8 cellular contexts compared by ENCODE assay signal in the genomic region with DNA sequence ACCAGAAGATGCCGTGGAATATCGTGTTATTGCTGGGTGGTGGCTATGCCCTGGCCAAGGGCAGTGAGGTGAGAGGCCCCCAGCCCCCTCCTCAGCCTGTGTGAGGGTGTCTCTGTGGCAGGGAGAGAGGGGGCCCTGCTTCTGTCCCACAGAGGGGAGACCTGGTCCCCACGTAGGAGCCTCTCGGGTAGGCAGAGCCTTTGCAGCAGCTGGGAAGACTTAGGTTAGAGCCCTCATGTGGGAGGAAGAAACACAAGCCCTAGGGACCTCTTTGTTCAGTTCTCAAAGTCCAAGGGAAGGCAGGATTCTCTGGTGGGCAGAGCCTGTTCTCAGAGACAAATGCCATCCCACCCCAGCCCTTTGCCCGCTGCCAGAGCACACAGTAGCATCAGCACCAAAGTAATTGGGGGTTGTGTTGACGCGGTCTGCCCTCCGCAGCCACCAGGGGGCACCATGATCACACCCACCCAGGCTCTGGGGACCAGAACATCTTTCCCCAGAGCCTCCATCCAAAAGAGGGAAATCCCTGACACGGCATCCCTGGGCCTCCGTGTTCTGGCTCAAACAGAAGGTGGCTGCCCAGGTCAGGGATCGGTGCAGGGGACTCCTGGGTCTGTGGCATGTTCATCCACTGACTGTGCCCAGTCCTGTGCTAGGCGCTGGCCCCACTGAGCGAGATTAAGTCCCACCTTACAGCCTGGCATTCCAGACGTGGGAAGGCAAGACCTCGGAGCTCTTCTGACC. TPM values are rescaled to one million over a fixed set of nuclear protein-coding genes. Genes with fewer than 3 reads are reported as not detected.
DNase-seq lines count a peak whose midpoint lies in the region; ATAC-seq, FAIRE-seq and TF ChIP-seq lines count a peak whose summit lies in the region.

No MANE protein-coding gene starts in this region.

- H3K36me3 ChIP-seq in CD4-positive, alpha-beta memory T cell (ENCODE audit: insufficient read depth, low read length) = no peaks in the 10 kb centered on the region
- no peaks in the 10 kb centered on the region for H3K36me3 ChIP-seq in left lung

- no peaks in the 10 kb centered on the region for H3K4me1 ChIP-seq in CD4-positive, alpha-beta memory T cell (ENCODE audit: insufficient read depth, low read length)
- no peaks in the 10 kb centered on the region for H3K4me1 ChIP-seq in left lung

- no peak overlapping the region for H3K27ac ChIP-seq in CD4-positive, alpha-beta memory T cell (ENCODE audit: low read depth, low read length)
- no peak overlapping the region for H3K27ac ChIP-seq in left lung

- no peak overlapping the region for H3K4me3 ChIP-seq in CD4-positive, alpha-beta memory T cell (ENCODE audit: low read length in 2 of 2)
- no peak overlapping the region for H3K4me3 ChIP-seq in left lung

- peak; percentile 68 to 74 (median 71) for DNase-seq in CD4-positive, alpha-beta memory T cell
- DNase-seq in H54 (ENCODE audit: insufficient read length, low spot score) (peak; percentile 71), NCI-H2227 treated with DMSO at 0.1 percent for 48 hours (lab: John Stamatoyannopoulos, UW) (peak; percentile 22), cerebellum (ENCODE audit: low spot score) (peak; percentile 78), left lung (peak; percentile 77 to 93)
- DNase-seq in activated CD4-positive, alpha-beta T cell treated with anti-CD3 and anti-CD28 coated beads for 36 hours = peak; percentile 90
- DNase-seq in stimulated activated CD4-positive, alpha-beta T cell treated with anti-CD3 and anti-CD28 coated beads, TNF-alpha, amount 100 ng/mL, for 24 hours (ENCODE audit: low read depth in 3 of 3) = peak; percentile 65 to 81 (median 68)

- H3K4me1 Mint-ChIP-seq in CD4-positive, alpha-beta memory T cell = no peaks in the 10 kb centered on the region
- no peaks in the 10 kb centered on the region for H3K4me1 Mint-ChIP-seq in activated CD4-positive, alpha-beta T cell treated with anti-CD3 and anti-CD28 coated beads for 36 hours

- no peaks in the 10 kb centered on the region for H3K36me3 Mint-ChIP-seq in CD4-positive, alpha-beta memory T cell
- no peaks in the 10 kb centered on the region for H3K36me3 Mint-ChIP-seq in activated CD4-positive, alpha-beta T cell treated with anti-CD3 and anti-CD28 coated beads for 36 hours (ENCODE audit: low read depth)

- TF ChIP-seq POLR2A in H54 (IDR thresholded peaks at IDR 0.05; ENCODE audit: low read depth, low read length) = no peak

- H3K27me3 ChIP-seq in CD4-positive, alpha-beta memory T cell (ENCODE audit: insufficient read depth, low read length) = no peaks in the 10 kb centered on the region
- H3K27me3 ChIP-seq in left lung = peaks cover 0 to 26% of the 10 kb centered on the region in 2 donors

- no peak overlapping the region for H3K4me3 Mint-ChIP-seq in CD4-positive, alpha-beta memory T cell
- H3K4me3 Mint-ChIP-seq in activated CD4-positive, alpha-beta T cell treated with anti-CD3 and anti-CD28 coated beads for 36 hours = no peak overlapping the region

- no peaks in the 10 kb centered on the region for H3K9me3 Mint-ChIP-seq in CD4-positive, alpha-beta memory T cell
- no peaks in the 10 kb centered on the region for H3K9me3 Mint-ChIP-seq in activated CD4-positive, alpha-beta T cell treated with anti-CD3 and anti-CD28 coated beads for 36 hours (ENCODE audit: low read depth)

- H3K27me3 Mint-ChIP-seq in CD4-positive, alpha-beta memory T cell = peaks cover 0 to 6% of the 10 kb centered on the region in 2 donors
- H3K27me3 Mint-ChIP-seq in activated CD4-positive, alpha-beta T cell treated with anti-CD3 and anti-CD28 coated beads for 36 hours = peaks cover 5% of the 10 kb centered on the region

- ATAC-seq in activated CD4-positive, alpha-beta T cell treated with anti-CD3 and anti-CD28 coated beads for 36 hours = peak; percentile 92
- peak; percentile 91 for ATAC-seq in left lung
- no peak for ATAC-seq in HG03469 (IDR thresholded peaks at IDR 0.05; ENCODE audit: unreplicated experiment)

- TF ChIP-seq CTCF in left lung (IDR thresholded peaks at IDR 0.05) = peak; percentile 84 to 88

- H3K27ac Mint-ChIP-seq in CD4-positive, alpha-beta memory T cell = peak overlapping the region in 1 of 7 donors; percentile 46
- H3K27ac Mint-ChIP-seq in activated CD4-positive, alpha-beta T cell treated with anti-CD3 and anti-CD28 coated beads for 36 hours = no peak overlapping the region

- no peaks in the 10 kb centered on the region for H3K9me3 ChIP-seq in CD4-positive, alpha-beta memory T cell (ENCODE audit: control insufficient read depth in 1 of 2, low read length in 2 of 2)
- H3K9me3 ChIP-seq in left lung = no peaks in the 10 kb centered on the region

- POLR2A ChIA-PET in CD4-positive, alpha-beta memory T cell (lab: Charles Lee; ENCODE audit: partially characterized antibody) = interaction anchor here (1.0 kb wide), 1 partner anchor 119 kb away, joined by 4 read pairs; no protein-coding TSS in a partner anchor
- POLR2A ChIA-PET in activated CD4-positive, alpha-beta T cell treated with anti-CD3 and anti-CD28 coated beads for 36 hours (lab: Charles Lee) = no interaction called here

- CTCF ChIA-PET in CD4-positive, alpha-beta memory T cell (lab: Charles Lee; ENCODE audit: partially characterized antibody) = interaction anchor here (0.7 to 4.4 kb wide), 6 partner anchors 9 to 257 kb away, joined by 3 to 51 read pairs (median 4); a partner anchor contains a TSS
- CTCF ChIA-PET in activated CD4-positive, alpha-beta T cell treated with anti-CD3 and anti-CD28 coated beads for 36 hours (lab: Charles Lee) = interaction anchor here (0.7 to 1.4 kb wide), 11 partner anchors 8 to 121 kb away, joined by 3 to 5 read pairs (median 3); no protein-coding TSS in a partner anchor

- intact Hi-C loops in CD4-positive, alpha-beta memory T cell (cut with micrococcal nuclease) = loop anchor here (1.0 to 2.0 kb wide), 4 partner anchors 46 to 105 kb away; a partner anchor contains a TSS
- intact Hi-C loops in activated CD4-positive, alpha-beta T cell treated with anti-CD3 and anti-CD28 coated beads for 36 hours (cut with DNase I, micrococcal nuclease) = loop anchor here (1.0 to 2.0 kb wide), 3 partner anchors 46 to 119 kb away; no protein-coding TSS in a partner anchor
- intact Hi-C loops in left lung (cut with DNase I) = loop anchor here (5.0 kb wide), 2 partner anchors 43 to 58 kb away; a partner anchor contains a TSS

- FAIRE-seq in H54 (lab: Jason Lieb, UNC) = no peak

RNA-seq across cellular contexts. Expression of a gene that starts 11.5 kb away (rescaled TPM):
- total RNA-seq in CD4-positive, alpha-beta memory T cell = not detected
- not detected for polyA plus RNA-seq in CD4-positive, alpha-beta memory T cell
- total RNA-seq in activated CD4-positive, alpha-beta T cell treated with anti-CD3 and anti-CD28 coated beads for 36 hours = not detected
- total RNA-seq in cerebellum (not detected), left lung (under 1 TPM; 0.18 to 0.29 TPM)

RNA-seq across cellular contexts. Expression of a gene that starts 21.2 kb away (rescaled TPM):
- not detected for total RNA-seq in CD4-positive, alpha-beta memory T cell
- not detected for polyA plus RNA-seq in CD4-positive, alpha-beta memory T cell
- not detected for total RNA-seq in activated CD4-positive, alpha-beta T cell treated with anti-CD3 and anti-CD28 coated beads for 36 hours
- total RNA-seq in cerebellum (not detected), left lung (not detected)

RNA-seq across cellular contexts. Expression of a gene that starts 57.8 kb away (rescaled TPM):
- total RNA-seq in CD4-positive, alpha-beta memory T cell = 10 to 100 TPM; 38.8 to 39.6 TPM
- polyA plus RNA-seq in CD4-positive, alpha-beta memory T cell = 10 to 100 TPM; 31.8 to 44.0 TPM
- 10 to 100 TPM; 35.9 to 48.7 TPM for total RNA-seq in activated CD4-positive, alpha-beta T cell treated with anti-CD3 and anti-CD28 coated beads for 36 hours
- total RNA-seq in cerebellum (33.8 TPM), left lung (10 to 100 TPM; 25.7 to 28.9 TPM)

Comparison
In these comparisons a context has a peak if more than half of its experiments do, and no peak if none do; other contexts are left out.
1. DNase-seq: peak in every context shown above with its lines; median percentile 90 in activated CD4-positive, alpha-beta T cell treated with anti-CD3 and anti-CD28 coated beads for 36 hours; 85 in left lung; 78 in cerebellum; 71 in CD4-positive, alpha-beta memory T cell; 71 in H54; 68 in stimulated activated CD4-positive, alpha-beta T cell treated with anti-CD3 and anti-CD28 coated beads, TNF-alpha, amount 100 ng/mL, for 24 hours; 22 in NCI-H2227 treated with DMSO at 0.1 percent for 48 hours.